ENCODE assay signal across 14 cellular contexts in the genomic region with DNA sequence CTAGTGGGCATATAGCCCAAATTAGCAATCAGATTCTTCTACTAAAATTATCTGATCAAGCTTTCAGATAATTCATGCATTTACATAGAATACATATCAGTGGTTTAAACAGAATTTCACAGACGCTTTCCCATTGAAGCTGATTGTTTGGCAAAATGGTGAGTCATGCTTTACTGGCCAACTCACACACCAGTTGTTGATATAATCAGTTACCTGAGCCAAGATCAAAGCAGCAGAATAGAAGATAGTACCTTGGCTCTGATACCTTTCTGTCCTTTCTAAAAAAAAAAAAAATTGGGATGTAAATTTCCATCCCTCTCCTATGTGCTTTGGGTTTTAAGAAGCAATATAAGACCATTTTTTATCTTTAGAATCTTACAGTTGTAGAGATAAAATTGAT. TPM values are rescaled to one million over a fixed set of nuclear protein-coding genes. Genes with fewer than 3 reads are reported as not detected.
DNase-seq lines count a peak whose midpoint lies in the region; ATAC-seq, FAIRE-seq and TF ChIP-seq lines count a peak whose summit lies in the region.
"Had no signal": no experiment of that assay in that cellular context is flagged by ENCODE, and none has a peak within 500 bp of the region (broad histone marks: within the 10 kb centered on the region; RNA-seq: fewer than 3 reads in every experiment).

No MANE protein-coding gene starts in this region.

- H3K79me1 ChIP-seq in H1 (ENCODE audit: low read depth, low read length): no peaks in the 10 kb centered on the region

- DNase-seq in EL (peak; percentile 43), NCI-H2196 (lab: John Stamatoyannopoulos, UW; ENCODE audit: unreplicated experiment) (peak; percentile 54), H1 (ENCODE audit: low read depth in 1 of 2, low spot score in 2 of 2) (no peak), nephron progenitor cell (no peak), GM13977 (ENCODE audit: low spot score) (no peak)
- no peak for DNase-seq in activated naive CD8-positive, alpha-beta T cell treated with anti-CD3 and anti-CD28 coated beads for 36 hours
- DNase-seq: activated CD8-positive, alpha-beta T cell treated with anti-CD3 and anti-CD28 coated beads, Interleukin-2, amount 10 ng/mL, durations not matched to agents 7 days and 5 days; CD4-positive, alpha-beta T cell; effector CD4-positive, alpha-beta T cell; hippocampal formation; NCI-H1092 treated with DMSO at 0.1 percent for 48 hours; retina had no signal

- CTCF ChIA-PET in H1 (lab: Charles Lee; ENCODE audit: partially characterized antibody): interaction anchor here (1.0 to 1.2 kb wide), 2 partner anchors 11 to 40 kb away, joined by 3 read pairs; no protein-coding TSS in a partner anchor

- no peaks in the 10 kb centered on the region for H3K9me3 ChIP-seq in H1 (ENCODE audit: insufficient read depth in 2 of 2, low read depth in 1 of 2, low read length in 1 of 2)

- H3K4me3 Mint-ChIP-seq in nephron progenitor cell: no peak overlapping the region
- no peak overlapping the region for H3K4me3 Mint-ChIP-seq in activated naive CD8-positive, alpha-beta T cell treated with anti-CD3 and anti-CD28 coated beads for 36 hours
- no peak overlapping the region for H3K4me3 Mint-ChIP-seq in activated T-helper 17 cell treated with anti-CD3 and anti-CD28 coated beads, Interleukin-2, amount 50 U/mL, for 72 hours
- H3K4me3 Mint-ChIP-seq: activated CD8-positive, alpha-beta T cell treated with anti-CD3 and anti-CD28 coated beads, Interleukin-2, amount 10 ng/mL, durations not matched to agents 7 days and 5 days; CD4-positive, alpha-beta T cell had no signal

- no peaks in the 10 kb centered on the region for H3K27me3 Mint-ChIP-seq in nephron progenitor cell (ENCODE audit: low read depth, poor library complexity)
- H3K27me3 Mint-ChIP-seq in activated naive CD8-positive, alpha-beta T cell treated with anti-CD3 and anti-CD28 coated beads for 36 hours: no peaks in the 10 kb centered on the region
- no peaks in the 10 kb centered on the region for H3K27me3 Mint-ChIP-seq in activated T-helper 17 cell treated with anti-CD3 and anti-CD28 coated beads, Interleukin-2, amount 50 U/mL, for 72 hours
- H3K27me3 Mint-ChIP-seq: CD4-positive, alpha-beta T cell had no signal

- no peak overlapping the region for H2AK5ac ChIP-seq in H1 (ENCODE audit: low read depth, low read length)

- H4K20me1 ChIP-seq in H1 (replicated peaks in 1 of 2; ENCODE audit: control insufficient read depth in 1 of 2, insufficient read depth in 2 of 2, low read length in 2 of 2): peaks cover 4 to 5% of the 10 kb centered on the region in 2 experiments

- no peak overlapping the region for H2AFZ ChIP-seq in H1 (ENCODE audit: low read length)

- H3K27me3 ChIP-seq in H1 (replicated peaks in 1 of 4; ENCODE audit: control insufficient read depth in 3 of 4, extremely low read depth in 1 of 4, insufficient read depth in 3 of 4, low read length in 3 of 4): no peaks in the 10 kb centered on the region

- H3K9me3 Mint-ChIP-seq in nephron progenitor cell: no peaks in the 10 kb centered on the region
- no peaks in the 10 kb centered on the region for H3K9me3 Mint-ChIP-seq in activated naive CD8-positive, alpha-beta T cell treated with anti-CD3 and anti-CD28 coated beads for 36 hours
- H3K9me3 Mint-ChIP-seq in activated T-helper 17 cell treated with anti-CD3 and anti-CD28 coated beads, Interleukin-2, amount 50 U/mL, for 72 hours: no peaks in the 10 kb centered on the region
- H3K9me3 Mint-ChIP-seq: CD4-positive, alpha-beta T cell had no signal

- H2BK15ac ChIP-seq in H1 (ENCODE audit: low read length): no peak overlapping the region

- ATAC-seq in GM19397 (IDR thresholded peaks at IDR 0.05; ENCODE audit: unreplicated experiment): no peak
- no peak for ATAC-seq in activated T-helper 17 cell treated with anti-CD3 and anti-CD28 coated beads, Interleukin-2, amount 50 U/mL, for 72 hours (replicated peaks)
- ATAC-seq: activated CD8-positive, alpha-beta T cell treated with anti-CD3 and anti-CD28 coated beads, Interleukin-2, amount 10 ng/mL, durations not matched to agents 7 days and 5 days had no signal

- no peak for TF ChIP-seq CTCF in H1 (IDR thresholded peaks at IDR 0.05; ENCODE audit: control extremely low read depth in 1 of 3, insufficient read depth in 1 of 3, low read depth in 1 of 3, low read length in 3 of 3)
- TF ChIP-seq CTCF in nephron progenitor cell (IDR thresholded peaks at IDR 0.05): no peak
- TF ChIP-seq CTCF in GM13977 (IDR thresholded peaks at IDR 0.05; ENCODE audit: extremely low read depth, insufficient read depth, missing control alignments): no peak

- no peak for FAIRE-seq in H1 (lab: Jason Lieb, UNC)

- no peak for TF ChIP-seq EP300 in H1 (IDR thresholded peaks at IDR 0.05; ENCODE audit: borderline replicate concordance in 1 of 2, low read depth in 2 of 2, low read length in 2 of 2)

- TF ChIP-seq POLR2A in H1 (IDR thresholded peaks at IDR 0.05; ENCODE audit: control extremely low read depth in 1 of 2, low read depth in 2 of 2, low read length in 2 of 2): no peak

- peaks cover 5% of the 10 kb centered on the region for H3K36me3 Mint-ChIP-seq in nephron progenitor cell (ENCODE audit: low read depth)
- H3K36me3 Mint-ChIP-seq in activated naive CD8-positive, alpha-beta T cell treated with anti-CD3 and anti-CD28 coated beads for 36 hours: peaks cover 14% of the 10 kb centered on the region
- H3K36me3 Mint-ChIP-seq in activated T-helper 17 cell treated with anti-CD3 and anti-CD28 coated beads, Interleukin-2, amount 50 U/mL, for 72 hours (ENCODE audit: low read depth): no peaks in the 10 kb centered on the region

- peak overlapping the region; percentile 5 for H3K27ac Mint-ChIP-seq in nephron progenitor cell
- H3K27ac Mint-ChIP-seq in activated naive CD8-positive, alpha-beta T cell treated with anti-CD3 and anti-CD28 coated beads for 36 hours: no peak overlapping the region
- no peak overlapping the region for H3K27ac Mint-ChIP-seq in activated T-helper 17 cell treated with anti-CD3 and anti-CD28 coated beads, Interleukin-2, amount 50 U/mL, for 72 hours
- H3K27ac Mint-ChIP-seq: activated CD8-positive, alpha-beta T cell treated with anti-CD3 and anti-CD28 coated beads, Interleukin-2, amount 10 ng/mL, durations not matched to agents 7 days and 5 days; CD4-positive, alpha-beta T cell had no signal

- no peak overlapping the region for H3K9ac ChIP-seq in H1 (replicated peaks in 1 of 4; ENCODE audit: extremely low read depth in 1 of 4, low read depth in 3 of 4, low read length in 3 of 4)

- no peak overlapping the region for H2BK120ac ChIP-seq in H1 (replicated peaks; ENCODE audit: low read depth, low read length)

- H2BK5ac ChIP-seq in H1 (ENCODE audit: low read depth, low read length): no peak overlapping the region

- H2BK12ac ChIP-seq in H1 (ENCODE audit: low read depth, low read length): no peak overlapping the region

- no peak overlapping the region for H3K56ac ChIP-seq in H1 (replicated peaks; ENCODE audit: insufficient read length, low read depth, low read length)

- H3K79me2 ChIP-seq in H1 (ENCODE audit: control insufficient read depth in 1 of 2, insufficient read depth in 2 of 2, low read length in 2 of 2): peaks cover 0 to 99% of the 10 kb centered on the region in 2 experiments; a peak in 3 of 4 replicates

- H3K23me2 ChIP-seq in H1 (ENCODE audit: low read depth, low read length): no peaks in the 10 kb centered on the region

- H3K27ac ChIP-seq in H1 (ENCODE audit: low read depth, low read length): no peak overlapping the region

- H2BK20ac ChIP-seq in H1 (ENCODE audit: low read length): no peak overlapping the region

- no peaks in the 10 kb centered on the region for H3K36me3 ChIP-seq in H1 (ENCODE audit: control insufficient read depth in 2 of 4, insufficient read depth in 4 of 4, low read length in 3 of 4)

- H4K5ac ChIP-seq in H1 (ENCODE audit: insufficient read length, low read depth, low read length): no peak overlapping the region

- TF ChIP-seq RAD21 in H1 (IDR thresholded peaks at IDR 0.05 in 1 of 2, conservative IDR thresholded peaks at IDR 0.05 in 1 of 2; ENCODE audit: low read depth in 2 of 2, low read length in 2 of 2): no peak

- no peak overlapping the region for H3K4me3 ChIP-seq in H1 (ENCODE audit: extremely low read depth in 1 of 4, insufficient read depth in 2 of 4, low read depth in 3 of 4, low read length in 4 of 4)

- WGBS in H1 (ENCODE audit: extremely low coverage in 1 of 2, insufficient coverage in 1 of 2, insufficient read length in 1 of 2, insufficient replicate concordance in 2 of 2, low coverage in 1 of 2, low lambda C conversion rate in 2 of 2, missing lambda C conversion rate in 1 of 2), 2 experiments: 62% methylated on average over 1 of the region's 1 CpG; no CpG with 5 or more reads in 1 of the 2 experiments

- H4K8ac ChIP-seq in H1 (ENCODE audit: extremely low read depth, insufficient read depth, low read length): no peak overlapping the region

- no peaks in the 10 kb centered on the region for H3K4me1 Mint-ChIP-seq in nephron progenitor cell
- peaks cover 18% of the 10 kb centered on the region for H3K4me1 Mint-ChIP-seq in activated naive CD8-positive, alpha-beta T cell treated with anti-CD3 and anti-CD28 coated beads for 36 hours
- peaks cover 16% of the 10 kb centered on the region for H3K4me1 Mint-ChIP-seq in activated T-helper 17 cell treated with anti-CD3 and anti-CD28 coated beads, Interleukin-2, amount 50 U/mL, for 72 hours

- H3K23ac ChIP-seq in H1 (ENCODE audit: insufficient read length): no peak overlapping the region

- no peak overlapping the region for H3K14ac ChIP-seq in H1 (ENCODE audit: insufficient read length)

- in situ Hi-C loops in GM13977 (cut with MboI; ENCODE audit: low pct_unique_long_range_greater_than_20kb, low sequenced_read_pairs, unreplicated experiment): no loop called here

- H3K18ac ChIP-seq in H1 (ENCODE audit: extremely low read depth, low read length): no peak overlapping the region

- POLR2A ChIA-PET in H1 (lab: Charles Lee; ENCODE audit: partially characterized antibody): interaction anchor here (1.2 kb wide), 1 partner anchor 14 kb away, joined by 3 read pairs; no protein-coding TSS in a partner anchor

- peaks cover 0 to under 1% (median 0%) of the 10 kb centered on the region in 4 experiments; a peak in 2 of 7 replicates for H3K4me1 ChIP-seq in H1 (replicated peaks in 1 of 4; ENCODE audit: control insufficient read depth in 3 of 4, insufficient read depth in 4 of 4, low read length in 3 of 4)

- H4K91ac ChIP-seq in H1 (replicated peaks; ENCODE audit: insufficient read length, low read length): no peak overlapping the region

- no peak overlapping the region for H3K4me2 ChIP-seq in H1 (ENCODE audit: insufficient read depth in 1 of 2, low read depth in 2 of 2, low read length in 2 of 2)

- H3K4ac ChIP-seq in H1 (replicated peaks; ENCODE audit: insufficient read length, low read depth, low read length): no peak overlapping the region

RNA-seq across cellular contexts. Expression of gene SOCS5, which starts 38.5 kb away (rescaled TPM):
- 15.6 and 16.6 TPM in 2 replicates for total RNA-seq in H1 (2021; fragmentation: NEBNext Ultra II Directional; extraction: Animal tissue kit (Norgen Biotek cat#: 25700))
- polyA plus RNA-seq in H1 (2011; rRNA removed): 5.6 and 8.5 TPM in 2 replicates
- polyA plus RNA-seq in H1 (2011; cell fraction: cytosol; rRNA removed): 8.5 TPM
- polyA plus RNA-seq in H1 (2011; cell fraction: nucleus; rRNA removed): 6.9 TPM
- 8.5 to 13.2 TPM (median 10.3 TPM) in 4 replicates for polyA plus RNA-seq in H1 (2012, experiment 1 of 2)
- polyA plus RNA-seq in H1 (2012, experiment 2 of 2): 1.0 TPM
- polyA plus RNA-seq in H1 (2013, experiment 1 of 2): 7.5 TPM
- polyA plus RNA-seq in H1 (2013, experiment 2 of 2): 7.3 TPM
- 30.0 and 36.8 TPM in 2 replicates for polyA minus RNA-seq in H1 (2011; rRNA and poly(A)+ RNA removed)
- 13.9 TPM for polyA minus RNA-seq in H1 (2011; cell fraction: cytosol; rRNA and poly(A)+ RNA removed)
- 34.4 TPM for polyA minus RNA-seq in H1 (2011; cell fraction: nucleus; rRNA and poly(A)+ RNA removed)
- total RNA-seq in activated naive CD8-positive, alpha-beta T cell treated with anti-CD3 and anti-CD28 coated beads for 36 hours: 1 to 10 TPM; 5.6 to 5.7 TPM
- 10 to 100 TPM in 1 of 2 donors, 1 to 10 TPM in 1; 7.9 to 12.4 TPM for total RNA-seq in activated T-helper 17 cell treated with anti-CD3 and anti-CD28 coated beads, Interleukin-2, amount 50 U/mL, for 72 hours

Comparison
In these comparisons a context has a peak if more than half of its experiments do, and no peak if none do; other contexts are left out.
1. DNase-seq: peak in EL (single experiment) and NCI-H2196 (single experiment); none in H1 (0 of 2), nephron progenitor cell (single experiment), activated naive CD8-positive, alpha-beta T cell treated with anti-CD3 and anti-CD28 coated beads for 36 hours (single experiment) and GM13977 (single experiment).